Comparison of ENCODE assay signal across 8 cellular contexts in the genomic region with DNA sequence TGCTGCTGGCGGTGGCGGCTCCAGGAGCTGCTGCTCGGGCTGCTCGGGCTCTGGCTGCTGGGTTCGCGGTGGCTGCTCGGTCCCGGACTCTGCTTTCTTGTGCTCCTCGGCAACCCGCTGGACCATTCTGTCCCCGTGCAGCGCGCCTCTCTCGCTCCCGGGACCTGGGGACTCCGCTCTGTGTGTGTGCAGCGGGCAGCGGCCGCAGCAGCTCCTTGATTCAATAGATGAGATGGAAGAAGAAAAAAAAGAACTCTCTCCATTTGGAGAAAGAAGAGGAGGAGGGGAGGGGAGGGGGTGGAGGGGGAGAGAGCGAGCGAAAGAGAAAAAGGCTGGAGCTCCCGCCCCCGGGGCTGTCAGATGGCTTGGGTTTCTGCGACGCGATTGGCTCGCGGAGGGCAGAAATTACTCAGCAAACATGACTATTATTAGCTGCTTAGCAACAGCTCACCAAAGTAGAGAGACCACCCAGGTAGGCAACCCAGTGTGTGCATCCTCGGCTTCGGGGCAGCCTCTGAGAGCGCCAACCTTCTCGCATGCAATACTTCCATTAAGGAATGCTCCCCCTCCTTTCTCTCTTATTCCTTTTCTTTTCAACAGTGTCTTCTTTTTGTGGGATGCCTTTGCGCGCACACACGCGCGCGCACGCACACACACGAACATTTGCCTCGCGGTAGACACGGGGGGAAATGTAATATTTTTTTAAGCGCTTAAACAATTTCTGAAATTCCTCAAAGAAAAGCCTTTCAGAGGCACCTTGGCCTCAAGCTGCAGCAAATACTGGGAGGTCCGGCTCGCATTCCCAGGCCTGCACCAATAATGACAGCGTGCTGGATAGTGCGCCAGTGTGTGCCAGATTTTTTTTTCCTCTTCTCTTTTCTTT. TPM values are rescaled to one million over a fixed set of nuclear protein-coding genes. Genes with fewer than 3 reads are reported as not detected.
DNase-seq lines count a peak whose midpoint lies in the region; ATAC-seq and TF ChIP-seq lines count a peak whose summit lies in the region.

No MANE protein-coding gene starts in this region.

- intact Hi-C loops in left ventricle myocardium superior (cut with micrococcal nuclease): no loop called here

- H3K9me3 ChIP-seq in HAP-1 (no peaks in the 10 kb centered on the region), SU-DHL-6 (ENCODE audit: insufficient read depth, low read length) (no peaks in the 10 kb centered on the region), parathyroid adenoma (ENCODE audit: control insufficient read depth, low read length) (no peaks in the 10 kb centered on the region)

- in situ Hi-C loops in HAP-1 (cut with MboI; ENCODE audit: low sequenced_read_pairs): loop anchor here (10.0 kb wide), 1 partner anchor 366 kb away; a partner anchor contains a TSS

- H3K4me2 ChIP-seq in SU-DHL-6 (ENCODE audit: low read depth, low read length, poor library complexity, severe bottlenecking) (peak overlapping the region; percentile 99), parathyroid adenoma (ENCODE audit: low read length) (peak overlapping the region; percentile 92)

- H3K36me3 ChIP-seq in HAP-1 (replicated peaks) (no peaks in the 10 kb centered on the region; the same call in 1 of the 2 replicates), SU-DHL-6 (ENCODE audit: low read length) (no peaks in the 10 kb centered on the region), parathyroid adenoma (ENCODE audit: control insufficient read depth, insufficient read depth, low read length) (no peaks in the 10 kb centered on the region)

- H2AFZ ChIP-seq in SU-DHL-6 (ENCODE audit: low read depth, low read length, severe bottlenecking) (peak overlapping the region; percentile 9), parathyroid adenoma (peak overlapping the region; percentile 64)

- peak overlapping the region; percentile 71 for H3K4me3 ChIP-seq in HAP-1
- peak overlapping the region; percentile 98 for H3K4me3 ChIP-seq in SU-DHL-6 (ENCODE audit: insufficient read depth, low read length, poor library complexity, severe bottlenecking)
- H3K4me3 ChIP-seq in parathyroid adenoma (ENCODE audit: low read depth, low read length): peak overlapping the region; percentile 74

- H3K79me2 ChIP-seq in SU-DHL-6 (ENCODE audit: insufficient read depth, low read length) (peaks cover 33% of the 10 kb centered on the region), parathyroid adenoma (no peaks in the 10 kb centered on the region)

- ATAC-seq in left ventricle myocardium superior (peak; percentile 44), HG02840 (IDR thresholded peaks at IDR 0.05; ENCODE audit: low FRiP score, unreplicated experiment) (no peak)

- H3K4me1 ChIP-seq in HAP-1 (peaks cover 34% of the 10 kb centered on the region), parathyroid adenoma (no peaks in the 10 kb centered on the region)

- H3K9ac ChIP-seq in SU-DHL-6 (ENCODE audit: low read length) (peak overlapping the region; percentile 91), parathyroid adenoma (no peak overlapping the region)

- H3K27ac ChIP-seq in SU-DHL-6 (ENCODE audit: low read depth, low read length) (peak overlapping the region; percentile 97), angular gyrus (ENCODE audit: low read depth, low read length) (peak overlapping the region; percentile 80), parathyroid adenoma (peak overlapping the region; percentile 69)

- H3K27me3 ChIP-seq in HAP-1 (ENCODE audit: low read depth) (no peaks in the 10 kb centered on the region), SU-DHL-6 (ENCODE audit: low read length) (no peaks in the 10 kb centered on the region), parathyroid adenoma (ENCODE audit: control insufficient read depth, insufficient read depth, low read length) (no peaks in the 10 kb centered on the region)

- peaks cover 48% of the 10 kb centered on the region for H3F3A ChIP-seq in SU-DHL-6 (ENCODE audit: insufficient read depth)

- DNase-seq in EL (peak; percentile 88), HAP-1 (ENCODE audit: low spot score in 2 of 2) (peak; percentile 96 to 98), NCI-H1105 (lab: John Stamatoyannopoulos, UW) (peak; percentile 89), left ventricle myocardium superior (peak; percentile 88)

- no peaks in the 10 kb centered on the region for H4K20me1 ChIP-seq in SU-DHL-6 (ENCODE audit: low read depth, low read length)

- TF ChIP-seq CTCF in SU-DHL-6 (IDR thresholded peaks at IDR 0.05; ENCODE audit: insufficient read depth, low read length, poor library complexity, severe bottlenecking): no peak
- no peak for TF ChIP-seq CTCF in parathyroid adenoma (IDR thresholded peaks at IDR 0.05)

- H3K9me2 ChIP-seq in SU-DHL-6 (replicated peaks; ENCODE audit: insufficient read depth, low read length): no peaks in the 10 kb centered on the region

RNA-seq across cellular contexts. Expression of a gene that starts 7.6 kb away (rescaled TPM):
- 10.4 TPM for total RNA-seq in left ventricle myocardium superior
